1 cellular context compared by ENCODE assay signal in the genomic region with DNA sequence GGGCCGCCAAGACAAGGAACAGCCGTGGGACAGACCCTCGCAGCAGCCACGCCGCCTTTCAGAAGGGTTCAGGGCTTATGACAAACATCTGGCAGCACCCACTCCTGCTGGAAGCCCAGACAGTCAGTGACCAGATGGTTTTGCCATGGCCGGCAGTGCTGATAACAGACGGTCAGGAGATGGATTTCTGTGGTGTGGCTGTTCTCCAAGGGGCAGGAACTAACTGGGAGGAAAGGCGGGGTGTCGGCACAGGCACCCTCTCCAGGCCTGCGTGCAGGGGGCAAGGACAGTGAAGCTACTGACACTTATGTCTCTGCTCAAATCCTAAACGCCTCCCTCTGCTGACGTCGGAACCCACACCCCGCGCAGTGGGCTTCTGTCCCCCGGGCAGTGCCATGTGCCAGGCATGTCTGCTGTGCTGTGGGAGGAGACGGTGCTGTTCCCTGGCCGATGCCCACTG.
TF ChIP-seq lines count a peak whose summit lies in the region.

No MANE protein-coding gene starts in this region.

TF ChIP-seq in H1, 55 proteins besides CTCF, POLR2A, EP300 and RAD21:
- TF ChIP-seq CHD1 (IDR thresholded peaks at IDR 0.05; ENCODE audit: low read depth, low read length), result no peak
- TF ChIP-seq TEAD4 (IDR thresholded peaks at IDR 0.05; ENCODE audit: low read depth, low read length), result no peak
- no peak for TF ChIP-seq HDAC2 (IDR thresholded peaks at IDR 0.05; ENCODE audit: borderline replicate concordance in 1 of 2, low read depth in 2 of 2, low read length in 2 of 2)
- TF ChIP-seq BCL11A (IDR thresholded peaks at IDR 0.05; ENCODE audit: low read depth in 2 of 2, low read length in 2 of 2), result no peak
- TF ChIP-seq ASH2L (IDR thresholded peaks at IDR 0.05; ENCODE audit: low read length), result no peak
- no peak for TF ChIP-seq SAP30 (IDR thresholded peaks at IDR 0.05; ENCODE audit: insufficient read depth, insufficient replicate concordance, low read length)
- no peak for TF ChIP-seq JUND (IDR thresholded peaks at IDR 0.05; ENCODE audit: low read length)
- TF ChIP-seq SRF (IDR thresholded peaks at IDR 0.05; ENCODE audit: low read depth, low read length), result no peak
- no peak for TF ChIP-seq KDM4A (IDR thresholded peaks at IDR 0.05; ENCODE audit: low read depth, low read length, severe bottlenecking)
